39 cellular contexts compared by ENCODE assay signal in genomic region chr4:84652478-84652877, GRCh38.
"Had no signal": no experiment of that assay in that cellular context is flagged by ENCODE, and none has a peak within 500 bp of the region (broad histone marks: within the 10 kb centered on the region; RNA-seq: fewer than 3 reads in every experiment).

No MANE protein-coding gene starts in this region.

- DNase-seq: activated CD4-positive, alpha-beta memory T cell treated with anti-CD3 and anti-CD28 coated beads, Interleukin-2, amount 10 ng/mL, durations not matched to agents 7 days and 5 days; activated CD4-positive, alpha-beta T cell treated with anti-CD3 and anti-CD28 coated beads for 1 hour; activated CD4-positive, alpha-beta T cell treated with anti-CD3 and anti-CD28 coated beads for 36 hours; activated CD4-positive, alpha-beta T cell treated with anti-CD3 and anti-CD28 coated beads for 48 hours; activated CD4-positive, alpha-beta T cell treated with anti-CD3 and anti-CD28 coated beads, Interleukin-2, amount 10 ng/mL, durations not matched to agents 7 days and 5 days; activated CD4-positive, alpha-beta T cell treated with anti-CD3 and anti-CD28 coated beads, Interleukin-2, amount 50 U/mL, for 48 hours; activated CD4-positive, CD25-positive, alpha-beta regulatory T cell; activated CD8-positive, alpha-beta memory T cell treated with anti-CD3 and anti-CD28 coated beads for 24 hours; activated CD8-positive, alpha-beta memory T cell treated with anti-CD3 and anti-CD28 coated beads, Interleukin-2, amount 10 ng/mL, durations not matched to agents 7 days and 5 days; activated CD8-positive, alpha-beta memory T cell treated with anti-CD3 and anti-CD28 coated beads, Interleukin-2, amount 50 U/mL, for 48 hours; activated CD8-positive, alpha-beta T cell treated with anti-CD3 and anti-CD28 coated beads, Interleukin-2, amount 10 ng/mL, durations not matched to agents 7 days and 5 days; activated effector memory CD4-positive, alpha-beta T cell treated with Interleukin-2 at 50 U/mL for 16 hours; activated naive CD4-positive, alpha-beta T cell treated with anti-CD3 and anti-CD28 coated beads, Interleukin-2, amount 10 ng/mL, durations not matched to agents 7 days and 5 days; activated naive CD4-positive, alpha-beta T cell treated with Interleukin-2 at 50 U/mL for 16 hours; activated naive CD8-positive, alpha-beta T cell treated with anti-CD3 and anti-CD28 coated beads, Interleukin-2, amount 10 ng/mL, durations not matched to agents 7 days and 5 days; activated naive CD8-positive, alpha-beta T cell treated with anti-CD3 and anti-CD28 coated beads, Interleukin-2, amount 50 U/mL, for 24 hours; activated T-cell treated with anti-CD3 and anti-CD28 coated beads, Interleukin-2, amount 50 U/mL, for 24 hours; activated T-cell treated with anti-CD3 and anti-CD28 coated beads, Interleukin-2, amount 50 U/mL, for 48 hours; amygdala; anterior cingulate cortex; body of pancreas; brain microvascular endothelial cell; caudate nucleus; cerebellar nuclear complex; T-helper 1 cell; T-helper 2 cell; T-helper 9 cell had no signal

- FAIRE-seq: bronchial epithelial cell, TTC549 had no signal

- H3K9me3 ChIP-seq: ascending aorta, body of pancreas had no signal

- H3K36me3 ChIP-seq: ascending aorta, brain microvascular endothelial cell, cardiac muscle cell had no signal

- ATAC-seq: activated CD4-positive, alpha-beta T cell treated with anti-CD3 and anti-CD28 coated beads for 36 hours; activated CD4-positive, CD25-positive, alpha-beta regulatory T cell treated with anti-CD3 and anti-CD28 coated beads, Interleukin-2, amount 50 U/mL, for 24 hours; activated CD8-positive, alpha-beta memory T cell treated with anti-CD3 and anti-CD28 coated beads, Interleukin-2, amount 10 ng/mL, durations not matched to agents 7 days and 5 days; activated CD8-positive, alpha-beta T cell treated with anti-CD3 and anti-CD28 coated beads, Interleukin-2, amount 10 ng/mL, durations not matched to agents 7 days and 5 days; activated naive CD8-positive, alpha-beta T cell treated with anti-CD3 and anti-CD28 coated beads, Interleukin-2, amount 50 U/mL, for 24 hours; body of pancreas had no signal

- H3K4me3 Mint-ChIP-seq: activated CD4-positive, alpha-beta memory T cell treated with anti-CD3 and anti-CD28 coated beads, Interleukin-2, amount 10 ng/mL, durations not matched to agents 7 days and 5 days; activated CD4-positive, alpha-beta T cell treated with anti-CD3 and anti-CD28 coated beads for 36 hours; activated CD4-positive, alpha-beta T cell treated with anti-CD3 and anti-CD28 coated beads, Interleukin-2, amount 10 ng/mL, durations not matched to agents 7 days and 5 days; activated CD8-positive, alpha-beta memory T cell treated with anti-CD3 and anti-CD28 coated beads, Interleukin-2, amount 10 ng/mL, durations not matched to agents 7 days and 5 days; activated CD8-positive, alpha-beta T cell treated with anti-CD3 and anti-CD28 coated beads, Interleukin-2, amount 10 ng/mL, durations not matched to agents 7 days and 5 days; activated naive CD4-positive, alpha-beta T cell treated with anti-CD3 and anti-CD28 coated beads, Interleukin-2, amount 10 ng/mL, durations not matched to agents 7 days and 5 days; activated naive CD4-positive, alpha-beta T cell treated with anti-CD3 and anti-CD28 coated beads, Interleukin-2, amount 50 U/mL, for 24 hours; activated naive CD8-positive, alpha-beta T cell; activated naive CD8-positive, alpha-beta T cell treated with anti-CD3 and anti-CD28 coated beads, Interleukin-2, amount 10 ng/mL, durations not matched to agents 7 days and 5 days; activated naive CD8-positive, alpha-beta T cell treated with anti-CD3 and anti-CD28 coated beads, Interleukin-2, amount 50 U/mL, for 24 hours; activated T-cell treated with anti-CD3 and anti-CD28 coated beads, Interleukin-2, amount 50 U/mL, for 24 hours; central memory CD8-positive, alpha-beta T cell; T-helper 1 cell treated with Interleukin-12 subunit alpha and Interleukin-12 subunit beta and Interleukin-4 antibody, amounts not matched to agents 30 μg/mL and 1 μg/mL, for 36 hours; T-helper 2 cell treated with Interferon-gamma antibody and Interleukin-4, amounts not matched to agents 5 μg/mL and 100 μg/mL, for 36 hours had no signal

- H3K27me3 Mint-ChIP-seq: activated CD4-positive, alpha-beta memory T cell treated with anti-CD3 and anti-CD28 coated beads, Interleukin-2, amount 10 ng/mL, durations not matched to agents 7 days and 5 days; activated CD4-positive, alpha-beta T cell treated with anti-CD3 and anti-CD28 coated beads, Interleukin-2, amount 10 ng/mL, durations not matched to agents 7 days and 5 days; activated CD8-positive, alpha-beta memory T cell treated with anti-CD3 and anti-CD28 coated beads, Interleukin-2, amount 10 ng/mL, durations not matched to agents 7 days and 5 days; activated naive CD4-positive, alpha-beta T cell treated with anti-CD3 and anti-CD28 coated beads, Interleukin-2, amount 10 ng/mL, durations not matched to agents 7 days and 5 days; activated naive CD4-positive, alpha-beta T cell treated with anti-CD3 and anti-CD28 coated beads, Interleukin-2, amount 50 U/mL, for 24 hours; activated naive CD8-positive, alpha-beta T cell treated with anti-CD3 and anti-CD28 coated beads, Interleukin-2, amount 10 ng/mL, durations not matched to agents 7 days and 5 days; activated naive CD8-positive, alpha-beta T cell treated with anti-CD3 and anti-CD28 coated beads, Interleukin-2, amount 50 U/mL, for 24 hours; central memory CD8-positive, alpha-beta T cell had no signal

- H3K36me3 Mint-ChIP-seq: activated CD8-positive, alpha-beta memory T cell treated with anti-CD3 and anti-CD28 coated beads, Interleukin-2, amount 10 ng/mL, durations not matched to agents 7 days and 5 days; activated naive CD4-positive, alpha-beta T cell treated with anti-CD3 and anti-CD28 coated beads, Interleukin-2, amount 10 ng/mL, durations not matched to agents 7 days and 5 days; activated naive CD4-positive, alpha-beta T cell treated with anti-CD3 and anti-CD28 coated beads, Interleukin-2, amount 50 U/mL, for 24 hours; activated naive CD8-positive, alpha-beta T cell treated with anti-CD3 and anti-CD28 coated beads, Interleukin-2, amount 10 ng/mL, durations not matched to agents 7 days and 5 days had no signal

- H3K27ac Mint-ChIP-seq: activated CD4-positive, alpha-beta memory T cell treated with anti-CD3 and anti-CD28 coated beads, Interleukin-2, amount 10 ng/mL, durations not matched to agents 7 days and 5 days; activated CD4-positive, alpha-beta T cell treated with anti-CD3 and anti-CD28 coated beads for 36 hours; activated CD4-positive, alpha-beta T cell treated with anti-CD3 and anti-CD28 coated beads, Interleukin-2, amount 10 ng/mL, durations not matched to agents 7 days and 5 days; activated CD8-positive, alpha-beta memory T cell treated with anti-CD3 and anti-CD28 coated beads, Interleukin-2, amount 10 ng/mL, durations not matched to agents 7 days and 5 days; activated CD8-positive, alpha-beta T cell treated with anti-CD3 and anti-CD28 coated beads, Interleukin-2, amount 10 ng/mL, durations not matched to agents 7 days and 5 days; activated naive CD4-positive, alpha-beta T cell treated with anti-CD3 and anti-CD28 coated beads, Interleukin-2, amount 50 U/mL, for 24 hours; activated naive CD8-positive, alpha-beta T cell; activated naive CD8-positive, alpha-beta T cell treated with anti-CD3 and anti-CD28 coated beads, Interleukin-2, amount 10 ng/mL, durations not matched to agents 7 days and 5 days; activated naive CD8-positive, alpha-beta T cell treated with anti-CD3 and anti-CD28 coated beads, Interleukin-2, amount 50 U/mL, for 24 hours; activated T-cell treated with anti-CD3 and anti-CD28 coated beads, Interleukin-2, amount 50 U/mL, for 24 hours; activated T-helper 2 cell treated with anti-CD3 and anti-CD28 coated beads, Interferon-gamma antibody, Interleukin-2, Interleukin-4, amounts not matched to agents 10 μg/mL and 5 μg/mL and 100 μg/mL, durations not matched to agents 14 hours and 24 hours and 36 hours; T-helper 1 cell treated with Interleukin-12 subunit alpha and Interleukin-12 subunit beta and Interleukin-4 antibody, amounts not matched to agents 30 μg/mL and 1 μg/mL, for 36 hours; T-helper 2 cell treated with Interferon-gamma antibody and Interleukin-4, amounts not matched to agents 5 μg/mL and 100 μg/mL, for 36 hours had no signal

- H3K27me3 ChIP-seq: ascending aorta, body of pancreas, brain microvascular endothelial cell, cardiac muscle cell had no signal

- H3K4me1 Mint-ChIP-seq: activated CD4-positive, alpha-beta memory T cell treated with anti-CD3 and anti-CD28 coated beads, Interleukin-2, amount 10 ng/mL, durations not matched to agents 7 days and 5 days; activated CD4-positive, alpha-beta T cell treated with anti-CD3 and anti-CD28 coated beads for 36 hours; activated CD4-positive, alpha-beta T cell treated with anti-CD3 and anti-CD28 coated beads, Interleukin-2, amount 10 ng/mL, durations not matched to agents 7 days and 5 days; activated CD8-positive, alpha-beta memory T cell treated with anti-CD3 and anti-CD28 coated beads, Interleukin-2, amount 10 ng/mL, durations not matched to agents 7 days and 5 days; activated naive CD4-positive, alpha-beta T cell treated with anti-CD3 and anti-CD28 coated beads, Interleukin-2, amount 10 ng/mL, durations not matched to agents 7 days and 5 days; activated naive CD4-positive, alpha-beta T cell treated with anti-CD3 and anti-CD28 coated beads, Interleukin-2, amount 50 U/mL, for 24 hours; activated naive CD8-positive, alpha-beta T cell treated with anti-CD3 and anti-CD28 coated beads, Interleukin-2, amount 10 ng/mL, durations not matched to agents 7 days and 5 days; activated naive CD8-positive, alpha-beta T cell treated with anti-CD3 and anti-CD28 coated beads, Interleukin-2, amount 50 U/mL, for 24 hours; central memory CD8-positive, alpha-beta T cell had no signal

- H3K4me1 ChIP-seq: ascending aorta, body of pancreas had no signal

- H3K27ac ChIP-seq: ascending aorta, body of pancreas, brain microvascular endothelial cell, cardiac muscle cell, VCaP had no signal

- H3K4me3 ChIP-seq: ascending aorta, body of pancreas, cardiac muscle cell had no signal
